ENCODE assay signal across 15 cellular contexts in the genomic region with DNA sequence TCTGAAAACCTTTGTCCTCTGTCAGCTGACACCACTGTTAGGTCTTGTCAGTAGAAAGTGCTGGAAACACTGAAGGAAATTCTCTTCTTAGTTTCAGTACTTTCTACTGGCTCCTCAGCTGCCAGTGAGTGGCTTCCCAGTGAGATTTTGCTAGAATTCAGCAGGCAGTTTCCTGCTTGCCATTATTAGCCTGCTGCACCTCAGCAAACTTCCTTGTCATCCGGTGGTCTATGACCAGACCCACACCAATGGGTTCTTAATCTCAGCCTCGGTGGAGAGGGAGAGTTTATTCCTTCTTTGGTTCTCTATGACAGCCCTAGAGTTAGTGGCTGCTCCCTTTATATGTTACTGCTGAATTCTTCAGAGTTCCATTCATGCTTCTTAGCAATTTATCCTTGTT.
"Had no signal": no experiment of that assay in that cellular context is flagged by ENCODE, and none has a peak within 500 bp of the region (broad histone marks: within the 10 kb centered on the region; RNA-seq: fewer than 3 reads in every experiment).

No MANE protein-coding gene starts in this region.

- H3K27me3 ChIP-seq: ascending aorta, gastrocnemius medialis, heart left ventricle, thyroid gland, uterus had no signal

- H3K4me1 Mint-ChIP-seq: naive B cell; stimulated activated memory B cell treated with anti-CD40 and anti-IgM and Interleukin-4, amounts not matched to agents 10 μg/mL and 1 μg/mL and 100 μg/mL, for 72 hours had no signal

- H3K4me1 ChIP-seq: ascending aorta, gastrocnemius medialis, heart left ventricle, thyroid gland, uterus had no signal

- DNase-seq: activated CD4-positive, alpha-beta T cell treated with anti-CD3 and anti-CD28 coated beads for 1 hour; activated CD4-positive, alpha-beta T cell treated with anti-CD3 and anti-CD28 coated beads, Interleukin-2, amount 50 U/mL, for 4 hours; activated naive CD4-positive, alpha-beta T cell treated with anti-CD3 and anti-CD28 coated beads for 36 hours; erythroblast; gastrocnemius medialis; heart left ventricle; naive B cell; occipital lobe; stimulated activated CD4-positive, alpha-beta T cell treated with anti-CD3 and anti-CD28 coated beads, Interleukin-2, amount 100 ng/mL, for 48 hours; thyroid gland; uterus had no signal

- H3K36me3 ChIP-seq: ascending aorta, gastrocnemius medialis, heart left ventricle, thyroid gland, uterus had no signal

- ATAC-seq: gastrocnemius medialis; heart left ventricle; stimulated activated memory B cell treated with anti-CD40 and anti-IgM and Interleukin-4, amounts not matched to agents 10 μg/mL and 1 μg/mL and 100 μg/mL, for 72 hours had no signal

- H3K9me3 ChIP-seq: ascending aorta, gastrocnemius medialis, thyroid gland, uterus had no signal

- H3K4me3 Mint-ChIP-seq: activated naive CD4-positive, alpha-beta T cell treated with anti-CD3 and anti-CD28 coated beads for 36 hours; naive B cell; stimulated activated memory B cell treated with anti-CD40 and anti-IgM and Interleukin-4, amounts not matched to agents 10 μg/mL and 1 μg/mL and 100 μg/mL, for 72 hours had no signal

- H3K27ac ChIP-seq: ascending aorta, gastrocnemius medialis, heart left ventricle, thyroid gland, uterus had no signal

- H3K27me3 Mint-ChIP-seq: naive B cell; stimulated activated memory B cell treated with anti-CD40 and anti-IgM and Interleukin-4, amounts not matched to agents 10 μg/mL and 1 μg/mL and 100 μg/mL, for 72 hours had no signal

- H3K27ac Mint-ChIP-seq: activated naive CD4-positive, alpha-beta T cell treated with anti-CD3 and anti-CD28 coated beads for 36 hours; activated T-helper 2 cell treated with anti-CD3 and anti-CD28 coated beads, Interferon-gamma antibody, Interleukin-2, Interleukin-4, amounts not matched to agents 10 μg/mL and 5 μg/mL and 100 μg/mL, durations not matched to agents 14 hours and 24 hours and 36 hours; naive B cell; stimulated activated memory B cell treated with anti-CD40 and anti-IgM and Interleukin-4, amounts not matched to agents 10 μg/mL and 1 μg/mL and 100 μg/mL, for 72 hours had no signal

- H3K4me3 ChIP-seq: ascending aorta, gastrocnemius medialis, heart left ventricle, lung, thyroid gland, uterus had no signal

- H3K36me3 Mint-ChIP-seq: naive B cell; stimulated activated memory B cell treated with anti-CD40 and anti-IgM and Interleukin-4, amounts not matched to agents 10 μg/mL and 1 μg/mL and 100 μg/mL, for 72 hours had no signal
